8 cellular contexts compared by ENCODE assay signal in the genomic region with DNA sequence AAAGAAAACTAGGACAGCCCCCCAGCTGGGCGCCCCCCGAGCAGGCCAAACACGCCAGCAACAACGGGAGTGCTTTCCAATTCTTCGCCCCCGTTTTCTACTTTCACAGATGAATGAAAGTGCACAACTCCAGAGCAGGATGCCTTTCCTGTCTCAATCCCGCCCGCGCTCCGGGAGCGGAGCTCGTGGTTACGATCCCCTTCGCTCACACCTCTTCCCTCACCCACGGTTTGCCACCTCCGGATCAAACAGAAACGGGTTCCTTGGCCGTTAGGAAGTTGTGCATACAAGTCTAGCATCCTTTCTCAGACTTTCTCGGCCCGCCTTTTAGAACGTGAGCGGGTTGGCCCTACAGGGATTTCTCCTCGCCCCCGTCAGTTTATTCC. TPM values are rescaled to one million over a fixed set of nuclear protein-coding genes. Genes with fewer than 3 reads are reported as not detected.
DNase-seq lines count a peak whose midpoint lies in the region; ATAC-seq and TF ChIP-seq lines count a peak whose summit lies in the region.

No MANE protein-coding gene starts in this region.

- under 1% methylated on average over 24 of the region's 24 CpGs for WGBS in liver

- POLR2A ChIA-PET in RWPE1 (lab: Yijun Ruan, JAX; ENCODE audit: low non-redundant PET): interaction anchor here (1.6 kb wide), 1 partner anchor 48 kb away, joined by 5 read pairs; the partner anchor contains the start of gene TRIM37

- TF ChIP-seq CTCF in BE2C (IDR thresholded peaks at IDR 0.05; ENCODE audit: low read depth, low read length) (no peak), RWPE1 (conservative IDR thresholded peaks at IDR 0.05; ENCODE audit: low read depth) (no peak), cardiac fibroblast (IDR thresholded peaks at IDR 0.05; ENCODE audit: low read depth, low read length) (no peak), liver (IDR thresholded peaks at IDR 0.05; ENCODE audit: low read depth, low read length, missing input control) (no peak)

- H3K9me3 ChIP-seq in BE2C (no peaks in the 10 kb centered on the region), liver (ENCODE audit: control insufficient read depth in 4 of 4, low read length in 3 of 4) (no peaks in the 10 kb centered on the region)

- H3K4me3 ChIP-seq in BE2C (ENCODE audit: low read depth, low read length) (peak overlapping the region; percentile 90), cardiac fibroblast (replicated peaks in 1 of 2; ENCODE audit: low read depth in 2 of 2, low read length in 2 of 2) (peak overlapping the region; percentile 85 to 87), liver (ENCODE audit: low read depth in 1 of 3, low read length in 3 of 3) (peak overlapping the region; percentile 70 to 94 (median 81))

- peaks cover 6% of the 10 kb centered on the region; the same call in 1 of the 2 replicates for H3K36me3 ChIP-seq in BE2C
- no peaks in the 10 kb centered on the region for H3K36me3 ChIP-seq in liver (ENCODE audit: control insufficient read depth in 4 of 4, insufficient read depth in 3 of 4, low read depth in 1 of 4, low read length in 3 of 4)

- H3K9ac ChIP-seq in liver (ENCODE audit: low read depth in 1 of 2, low read length in 2 of 2): peak overlapping the region; percentile 73 to 83

- H3K27ac ChIP-seq in RWPE1 (peak overlapping the region; percentile 98), liver (ENCODE audit: low read depth in 1 of 2, low read length in 2 of 2) (peak overlapping the region; percentile 56 to 64)

- CTCF ChIA-PET in RWPE1 (lab: Yijun Ruan, JAX): no interaction called here

- no peak for TF ChIP-seq RAD21 in liver (IDR thresholded peaks at IDR 0.05)

- H3K4me1 ChIP-seq in BE2C (no peaks in the 10 kb centered on the region; the same call in 1 of the 2 replicates), liver (ENCODE audit: control insufficient read depth in 4 of 4, insufficient read depth in 4 of 4, low read length in 3 of 4) (peaks cover 6 to 10% (median 9%) of the 10 kb centered on the region in 4 donors)

- no peak for ATAC-seq in GM21717 (IDR thresholded peaks at IDR 0.05; ENCODE audit: unreplicated experiment)

- H3K27me3 ChIP-seq in BE2C: no peaks in the 10 kb centered on the region
- no peaks in the 10 kb centered on the region for H3K27me3 ChIP-seq in liver (ENCODE audit: control insufficient read depth in 4 of 4, insufficient read depth in 4 of 4, low read length in 3 of 4)

- peak; percentile 62 for DNase-seq in BE2C
- DNase-seq in GOT3 (lab: John Stamatoyannopoulos, UW): peak; percentile 33
- peak; percentile 13 for DNase-seq in RWPE1 (ENCODE audit: low spot score)
- DNase-seq in cardiac fibroblast (ENCODE audit: low read depth in 2 of 2): peak; percentile 52 to 53
- peak; percentile 8 for DNase-seq in stimulated activated CD8-positive, alpha-beta memory T cell treated with anti-CD3 and anti-CD28 coated beads, Interleukin-12 subunit alpha, Interleukin-12 subunit beta, amount 100 ng/mL, for 4 hours (ENCODE audit: low read depth)
- DNase-seq in cortex of kidney (lab: John Stamatoyannopoulos, UW): no peak

TF ChIP-seq in liver, 16 proteins besides CTCF, POLR2A, EP300 and RAD21:
- TF ChIP-seq FOXA2 (IDR thresholded peaks at IDR 0.05) (no peak), MAX (IDR thresholded peaks at IDR 0.05) (no peak), GABPA (IDR thresholded peaks at IDR 0.05 in 1 of 2, conservative IDR thresholded peaks at IDR 0.05 in 1 of 2) (no peak), FOXA1 (IDR thresholded peaks at IDR 0.05) (no peak), TAF1 (conservative IDR thresholded peaks at IDR 0.05) (no peak), HNF4G (IDR thresholded peaks at IDR 0.05) (no peak), YY1 (IDR thresholded peaks at IDR 0.05) (no peak), RXRA (IDR thresholded peaks at IDR 0.05) (no peak), HNF4A (conservative IDR thresholded peaks at IDR 0.05) (no peak), EGR1 (IDR thresholded peaks at IDR 0.05; ENCODE audit: low read depth in 2 of 2) (no peak), ATF3 (IDR thresholded peaks at IDR 0.05) (no peak), NR2F2 (IDR thresholded peaks at IDR 0.05) (no peak), SP1 (IDR thresholded peaks at IDR 0.05) (no peak), REST (IDR thresholded peaks at IDR 0.05) (no peak), JUND (IDR thresholded peaks at IDR 0.05) (no peak)
- TF ChIP-seq, protein P1, sequence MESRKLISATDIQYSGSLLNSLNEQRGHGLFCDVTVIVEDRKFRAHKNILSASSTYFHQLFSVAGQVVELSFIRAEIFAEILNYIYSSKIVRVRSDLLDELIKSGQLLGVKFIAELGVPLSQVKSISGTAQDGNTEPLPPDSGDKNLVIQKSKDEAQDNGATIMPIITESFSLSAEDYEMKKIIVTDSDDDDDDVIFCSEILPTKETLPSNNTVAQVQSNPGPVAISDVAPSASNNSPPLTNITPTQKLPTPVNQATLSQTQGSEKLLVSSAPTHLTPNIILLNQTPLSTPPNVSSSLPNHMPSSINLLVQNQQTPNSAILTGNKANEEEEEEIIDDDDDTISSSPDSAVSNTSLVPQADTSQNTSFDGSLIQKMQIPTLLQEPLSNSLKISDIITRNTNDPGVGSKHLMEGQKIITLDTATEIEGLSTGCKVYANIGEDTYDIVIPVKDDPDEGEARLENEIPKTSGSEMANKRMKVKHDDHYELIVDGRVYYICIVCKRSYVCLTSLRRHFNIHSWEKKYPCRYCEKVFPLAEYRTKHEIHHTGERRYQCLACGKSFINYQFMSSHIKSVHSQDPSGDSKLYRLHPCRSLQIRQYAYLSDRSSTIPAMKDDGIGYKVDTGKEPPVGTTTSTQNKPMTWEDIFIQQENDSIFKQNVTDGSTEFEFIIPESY (IDR thresholded peaks at IDR 0.05): no peak

RNA-seq across cellular contexts. Expression of gene SKA2, which starts 0.7 kb away (rescaled TPM):
- polyA plus RNA-seq in BE2C (2012; ENCODE audit: insufficient read depth, insufficient read length, low read depth): 45.3 TPM
- 10 to 100 TPM; 10.5 to 29.6 TPM for total RNA-seq in liver
- 10 to 100 TPM; 11.2 to 12.2 TPM for polyA plus RNA-seq in liver

RNA-seq across cellular contexts. Expression of gene PRR11, which starts 1.2 kb away (rescaled TPM):
- 6.7 TPM for polyA plus RNA-seq in BE2C (2012; ENCODE audit: insufficient read depth, insufficient read length, low read depth)
- total RNA-seq in liver: 10 to 100 TPM in 1 of 2 donors, under 1 TPM in 1; 0.17 to 17.7 TPM
- 1 to 10 TPM in 1 of 2 donors, under 1 TPM in 1; 0.79 to 1.1 TPM for polyA plus RNA-seq in liver

RNA-seq across cellular contexts. Expression of gene TRIM37, which starts 47.6 kb away (rescaled TPM):
- 14.4 TPM for polyA plus RNA-seq in BE2C (2012; ENCODE audit: insufficient read depth, insufficient read length, low read depth)
- total RNA-seq in liver: 10 to 100 TPM in 1 of 2 donors, 1 to 10 TPM in 1; 8.2 to 12.9 TPM
- polyA plus RNA-seq in liver: 1 to 10 TPM; 5.4 to 8.1 TPM

RNA-seq across cellular contexts. Expression of gene SMG8, which starts 55.5 kb away (rescaled TPM):
- 38.4 TPM for polyA plus RNA-seq in BE2C (2012; ENCODE audit: insufficient read depth, insufficient read length, low read depth)
- 1 to 10 TPM; 8.3 to 9.0 TPM for total RNA-seq in liver
- polyA plus RNA-seq in liver: 1 to 10 TPM; 1.9 to 4.3 TPM
